ENCODE assay signal across 23 cellular contexts in the genomic region with DNA sequence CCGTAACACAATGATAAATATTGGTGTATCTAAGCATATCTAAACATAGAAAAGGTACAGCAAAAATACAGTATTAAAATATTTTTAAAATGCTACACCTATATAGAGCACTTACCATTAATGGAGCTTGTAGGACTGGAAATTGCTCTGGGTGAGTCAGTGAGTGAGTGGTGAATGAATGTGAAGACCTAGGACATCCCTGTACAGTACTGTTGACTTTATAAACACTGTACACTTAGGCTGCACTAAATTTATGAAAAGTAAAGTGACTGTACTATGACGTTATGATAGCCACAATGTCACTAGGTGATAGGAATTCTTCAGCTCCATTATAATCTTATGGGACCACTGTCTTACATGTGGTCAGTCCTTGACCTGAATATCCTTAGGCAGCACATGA.
"Had no signal": no experiment of that assay in that cellular context is flagged by ENCODE, and none has a peak within 500 bp of the region (broad histone marks: within the 10 kb centered on the region; RNA-seq: fewer than 3 reads in every experiment).

No MANE protein-coding gene starts in this region.

- H3K36me3 ChIP-seq: colonic mucosa, gastrocnemius medialis, heart right ventricle, prostate gland, right lobe of liver, spleen, tibial artery, upper lobe of left lung, vagina had no signal

- H3K36me3 Mint-ChIP-seq: natural killer cell; stimulated activated memory B cell treated with anti-CD40 and anti-IgM and Interleukin-4, amounts not matched to agents 10 μg/mL and 1 μg/mL and 100 μg/mL, for 72 hours had no signal

- H3K9me3 ChIP-seq: colonic mucosa, esophagus muscularis mucosa, gastrocnemius medialis, heart right ventricle, prostate gland, right lobe of liver, spleen, tibial artery, upper lobe of left lung, vagina had no signal

- H3K4me3 ChIP-seq: colonic mucosa, esophagus muscularis mucosa, gastrocnemius medialis, heart right ventricle, prostate gland, right lobe of liver, spleen, tibial artery, upper lobe of left lung, vagina had no signal

- H3K27ac Mint-ChIP-seq: natural killer cell; stimulated activated memory B cell treated with anti-CD40 and anti-IgM and Interleukin-4, amounts not matched to agents 10 μg/mL and 1 μg/mL and 100 μg/mL, for 72 hours; stimulated activated naive CD8-positive, alpha-beta T cell treated with anti-CD3 and anti-CD28 coated beads, Interleukin-15, Interleukin-2, amounts not matched to agents 100 ng/mL and 50 ng/mL, for 24 hours had no signal

- H3K27ac ChIP-seq: colonic mucosa, epithelial cell of prostate, gastrocnemius medialis, heart right ventricle, parathyroid adenoma, prostate gland, right lobe of liver, spleen, tibial artery, vagina had no signal

- DNase-seq: colonic mucosa; dermis blood vessel endothelial cell; effector CD4-positive, alpha-beta T cell; gastrocnemius medialis; heart right ventricle; hypothalamus; kidney glomerular epithelial cell; natural killer cell; retina; right lobe of liver; spleen; stimulated activated CD4-positive, alpha-beta T cell treated with anti-CD3 and anti-CD28 coated beads, Interleukin-15, amount 100 ng/mL, for 24 hours; stimulated activated CD4-positive, alpha-beta T cell treated with anti-CD3 and anti-CD28 coated beads, Interleukin-1b, Interleukin-23, amount 100 ng/mL, for 48 hours; stimulated activated CD4-positive, alpha-beta T cell treated with anti-CD3 and anti-CD28 coated beads, Interleukin-4, amount 100 ng/mL, for 24 hours; tibial artery; upper lobe of left lung had no signal

- H3K27me3 Mint-ChIP-seq: stimulated activated naive CD8-positive, alpha-beta T cell treated with anti-CD3 and anti-CD28 coated beads, Interleukin-15, Interleukin-2, amounts not matched to agents 100 ng/mL and 50 ng/mL, for 24 hours had no signal

- H3K4me3 Mint-ChIP-seq: natural killer cell; stimulated activated memory B cell treated with anti-CD40 and anti-IgM and Interleukin-4, amounts not matched to agents 10 μg/mL and 1 μg/mL and 100 μg/mL, for 72 hours; stimulated activated naive CD8-positive, alpha-beta T cell treated with anti-CD3 and anti-CD28 coated beads, Interleukin-15, Interleukin-2, amounts not matched to agents 100 ng/mL and 50 ng/mL, for 24 hours had no signal

- H2AFZ ChIP-seq: parathyroid adenoma had no signal

- H3K9me3 Mint-ChIP-seq: natural killer cell; stimulated activated memory B cell treated with anti-CD40 and anti-IgM and Interleukin-4, amounts not matched to agents 10 μg/mL and 1 μg/mL and 100 μg/mL, for 72 hours; stimulated activated naive CD8-positive, alpha-beta T cell treated with anti-CD3 and anti-CD28 coated beads, Interleukin-15, Interleukin-2, amounts not matched to agents 100 ng/mL and 50 ng/mL, for 24 hours had no signal

- H3K4me1 Mint-ChIP-seq: stimulated activated memory B cell treated with anti-CD40 and anti-IgM and Interleukin-4, amounts not matched to agents 10 μg/mL and 1 μg/mL and 100 μg/mL, for 72 hours had no signal

- ATAC-seq: gastrocnemius medialis; heart right ventricle; natural killer cell; right lobe of liver; stimulated activated memory B cell treated with anti-CD40 and anti-IgM and Interleukin-4, amounts not matched to agents 10 μg/mL and 1 μg/mL and 100 μg/mL, for 72 hours had no signal

- H3K27me3 ChIP-seq: colonic mucosa, esophagus muscularis mucosa, gastrocnemius medialis, heart right ventricle, right lobe of liver, spleen, tibial artery, upper lobe of left lung, vagina had no signal

- H3K4me1 ChIP-seq: colonic mucosa, parathyroid adenoma, prostate gland, spleen had no signal

- H3K79me2 ChIP-seq: parathyroid adenoma had no signal

- H3K9ac ChIP-seq: parathyroid adenoma had no signal
